In genomic region chr12:110590059-110590458, GRCh38 we compare ENCODE assay signal across 13 cellular contexts. TPM values are rescaled to one million over a fixed set of nuclear protein-coding genes. Genes with fewer than 3 reads are reported as not detected.
DNase-seq lines count a peak whose midpoint lies in the region; ATAC-seq and TF ChIP-seq lines count a peak whose summit lies in the region.
"Had no signal": no experiment of that assay in that cellular context is flagged by ENCODE, and none has a peak within 500 bp of the region (broad histone marks: within the 10 kb centered on the region; RNA-seq: fewer than 3 reads in every experiment).

No MANE protein-coding gene starts in this region.

- peaks cover 39% of the 10 kb centered on the region for H3K4me1 Mint-ChIP-seq in activated T-cell treated with anti-CD3 and anti-CD28 coated beads, Interleukin-2, amount 50 U/mL, for 72 hours (ENCODE audit: low read depth)
- H3K4me1 Mint-ChIP-seq in activated B cell treated with CpG ODN at 0.5 μM for 24 hours, result peaks cover 53% of the 10 kb centered on the region

- TF ChIP-seq CTCF in activated B cell treated with CpG ODN at 0.5 μM for 24 hours (IDR thresholded peaks at IDR 0.05) (no peak), left lung (IDR thresholded peaks at IDR 0.05) (no peak), GM13977 (IDR thresholded peaks at IDR 0.05; ENCODE audit: extremely low read depth, insufficient read depth, missing control alignments) (no peak)

- H3K27me3 Mint-ChIP-seq in activated T-cell treated with anti-CD3 and anti-CD28 coated beads, Interleukin-2, amount 50 U/mL, for 72 hours (ENCODE audit: low read depth), result no peaks in the 10 kb centered on the region
- H3K27me3 Mint-ChIP-seq in activated B cell treated with CpG ODN at 0.5 μM for 24 hours, result no peaks in the 10 kb centered on the region

- POLR2A ChIA-PET in activated B cell treated with CpG ODN at 0.5 μM for 24 hours (lab: Charles Lee), result interaction anchor here (1.3 to 3.4 kb wide), 3 partner anchors 10 to 27 kb away, joined by 8 to 10 read pairs (median 8); no protein-coding TSS in a partner anchor

- no peaks in the 10 kb centered on the region for H3K9me3 ChIP-seq in left lung
- H3K9me3 ChIP-seq: MG63 had no signal

- CTCF ChIA-PET in activated B cell treated with CpG ODN at 0.5 μM for 24 hours (lab: Charles Lee), result interaction anchor here (1.7 to 3.8 kb wide), 3 partner anchors 12 to 140 kb away, joined by 4 to 27 read pairs (median 8); partner anchors contain the start of gene ARPC3

- H3K27ac ChIP-seq in left lung (peak overlapping the region; percentile 88 to 91), temporal lobe (ENCODE audit: low read depth, low read length) (peak overlapping the region; percentile 69)
- H3K27ac ChIP-seq: VCaP had no signal

- in situ Hi-C loops in GM13977 (cut with MboI; ENCODE audit: low pct_unique_long_range_greater_than_20kb, low sequenced_read_pairs, unreplicated experiment), result no loop called here

- no peak overlapping the region for H3K4me3 ChIP-seq in left lung
- H3K4me3 ChIP-seq: MG63 had no signal

- no peaks in the 10 kb centered on the region for H3K36me3 ChIP-seq in left lung
- H3K36me3 ChIP-seq: MG63 had no signal

- ATAC-seq in activated T-cell treated with anti-CD3 and anti-CD28 coated beads, Interleukin-2, amount 50 U/mL, for 72 hours (replicated peaks in 1 of 2), result no peak
- no peak for ATAC-seq in activated B cell treated with CpG ODN at 0.5 μM for 24 hours (ENCODE audit: low read depth)
- no peak for ATAC-seq in left lung

- H3K27ac Mint-ChIP-seq in activated T-cell treated with anti-CD3 and anti-CD28 coated beads, Interleukin-2, amount 50 U/mL, for 72 hours, result peak overlapping the region; percentile 90
- H3K27ac Mint-ChIP-seq in activated B cell treated with CpG ODN at 0.5 μM for 24 hours, result peak overlapping the region; percentile 97

- no peaks in the 10 kb centered on the region for H3K27me3 ChIP-seq in left lung
- H3K27me3 ChIP-seq: MG63 had no signal

- intact Hi-C loops in activated B cell treated with CpG ODN at 0.5 μM for 24 hours (cut with micrococcal nuclease), result loop anchor here (2.0 kb wide), 2 partner anchors 13 to 15 kb away; no protein-coding TSS in a partner anchor
- intact Hi-C loops in left lung (cut with DNase I), result no loop called here

- no peak for DNase-seq in activated T-cell treated with anti-CD3 and anti-CD28 coated beads, Interleukin-2, amount 50 U/mL, for 72 hours
- no peak for DNase-seq in activated T-cell treated with anti-CD3 and anti-CD28 coated beads, Interleukin-2, amount 50 U/mL, for 48 hours
- no peak for DNase-seq in activated B cell treated with CpG ODN at 0.5 μM for 24 hours
- DNase-seq in left lung, result no peak
- DNase-seq in stimulated activated CD8-positive, alpha-beta memory T cell treated with anti-CD3 and anti-CD28 coated beads, Interleukin-4, amount 100 ng/mL, for 48 hours, result no peak
- DNase-seq in GM13977 (ENCODE audit: low spot score), result no peak
- no peak for DNase-seq in DMS 273 (lab: John Stamatoyannopoulos, UW; ENCODE audit: unreplicated experiment)
- DNase-seq: activated T-cell treated with anti-CD3 and anti-CD28 coated beads, Interleukin-2, amount 50 U/mL, for 4 hours; left colon; MG63; Right ventricle myocardium superior had no signal

- H3K4me1 ChIP-seq in left lung, result peaks cover 15 to 40% of the 10 kb centered on the region in 2 donors

- H3K4me3 Mint-ChIP-seq in activated T-cell treated with anti-CD3 and anti-CD28 coated beads, Interleukin-2, amount 50 U/mL, for 72 hours, result peak overlapping the region; percentile 57 to 71
- H3K4me3 Mint-ChIP-seq in activated B cell treated with CpG ODN at 0.5 μM for 24 hours, result peak overlapping the region; percentile 24
- H3K4me3 Mint-ChIP-seq: activated T-cell treated with anti-CD3 and anti-CD28 coated beads, Interleukin-2, amount 50 U/mL, for 4 hours had no signal

- H3K36me3 Mint-ChIP-seq in activated T-cell treated with anti-CD3 and anti-CD28 coated beads, Interleukin-2, amount 50 U/mL, for 72 hours (ENCODE audit: insufficient read depth in 2 of 2), result no peaks in the 10 kb centered on the region
- H3K36me3 Mint-ChIP-seq in activated B cell treated with CpG ODN at 0.5 μM for 24 hours (ENCODE audit: low read depth), result no peaks in the 10 kb centered on the region

- H3K9me3 Mint-ChIP-seq in activated T-cell treated with anti-CD3 and anti-CD28 coated beads, Interleukin-2, amount 50 U/mL, for 72 hours, result no peaks in the 10 kb centered on the region
- no peaks in the 10 kb centered on the region for H3K9me3 Mint-ChIP-seq in activated B cell treated with CpG ODN at 0.5 μM for 24 hours
- H3K9me3 Mint-ChIP-seq: activated T-cell treated with anti-CD3 and anti-CD28 coated beads, Interleukin-2, amount 50 U/mL, for 4 hours had no signal

RNA-seq across cellular contexts. Expression of gene PPTC7, which starts 6.9 kb away (rescaled TPM):
- 10 to 100 TPM; 42.6 to 42.9 TPM for total RNA-seq in activated T-cell treated with anti-CD3 and anti-CD28 coated beads, Interleukin-2, amount 50 U/mL, for 72 hours
- total RNA-seq in activated B cell treated with CpG ODN at 0.5 μM for 24 hours, result 34.5 and 40.8 TPM in 2 replicates
- 10 to 100 TPM; 22.3 to 24.2 TPM for total RNA-seq in left lung
- 7.6 TPM for total RNA-seq in temporal lobe

RNA-seq across cellular contexts. Expression of gene TCTN1, which starts 23.9 kb away (rescaled TPM):
- 1 to 10 TPM; 9.7 to 10.0 TPM for total RNA-seq in activated T-cell treated with anti-CD3 and anti-CD28 coated beads, Interleukin-2, amount 50 U/mL, for 72 hours
- total RNA-seq in activated B cell treated with CpG ODN at 0.5 μM for 24 hours (22.4 and 29.5 TPM in 2 replicates), left lung (10 to 100 TPM; 34.1 to 44.5 TPM), temporal lobe (27.8 TPM)
